Comparison of ENCODE assay signal across 8 cellular contexts in the genomic region with DNA sequence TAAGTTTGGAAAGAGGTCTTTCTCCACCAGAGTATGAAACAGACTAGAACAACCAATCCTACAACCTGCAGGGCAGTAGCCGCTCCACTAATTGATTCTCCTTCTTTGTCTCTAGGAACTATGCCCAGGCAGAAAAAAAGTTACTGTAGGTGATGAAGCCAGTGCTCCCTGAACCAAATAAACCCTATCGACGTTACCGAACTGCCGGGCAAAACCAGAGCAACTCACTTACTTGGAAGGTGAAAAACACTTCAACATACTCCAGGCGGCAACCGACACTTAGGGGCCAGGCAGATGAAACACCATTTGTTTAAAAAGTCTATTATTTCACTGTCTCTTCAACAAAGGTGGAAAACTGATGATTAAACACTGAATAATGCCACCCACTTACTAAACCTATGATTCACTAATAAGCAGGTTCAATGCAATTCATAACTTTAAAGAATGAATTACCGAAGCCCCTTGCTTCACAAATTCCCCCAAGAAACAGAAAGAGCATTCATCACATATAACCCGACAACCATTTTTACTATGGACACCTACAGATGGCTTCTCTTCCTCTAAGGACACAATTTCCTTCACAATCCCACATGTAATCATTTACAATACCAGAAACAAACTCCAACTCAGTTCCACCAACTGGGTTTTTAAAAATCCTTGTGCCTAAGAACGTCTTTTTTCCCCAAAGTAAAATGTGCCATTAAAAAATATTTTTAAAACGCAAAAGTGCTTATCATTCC. TPM values are rescaled to one million over a fixed set of nuclear protein-coding genes. Genes with fewer than 3 reads are reported as not detected.
DNase-seq lines count a peak whose midpoint lies in the region; ATAC-seq and TF ChIP-seq lines count a peak whose summit lies in the region.

No MANE protein-coding gene starts in this region.

- CTCF ChIA-PET in Calu3 (lab: Charles Lee): no interaction called here

- TF ChIP-seq CTCF in Calu3 (IDR thresholded peaks at IDR 0.05; ENCODE audit: unreplicated experiment): no peak

- DNase-seq in Calu3 (no peak), NCI-H1417 (lab: John Stamatoyannopoulos, UW) (peak in 2 of 3 experiments; percentile 50 to 84), immature natural killer cell (no peak), NOMO-1 (lab: John Stamatoyannopoulos, UW; ENCODE audit: unreplicated experiment in 2 of 2) (no peak)
- DNase-seq in stimulated activated CD4-positive, alpha-beta T cell treated with anti-CD3 and anti-CD28 coated beads, Interleukin-2, amount 100 ng/mL, for 24 hours: peak; percentile 30 to 46

- H3K27ac Mint-ChIP-seq in Calu3 (ENCODE audit: unreplicated experiment): peak overlapping the region; percentile 95
- H3K27ac Mint-ChIP-seq in activated naive CD4-positive, alpha-beta T cell treated with anti-CD3 and anti-CD28 coated beads, Interleukin-2, amount 50 U/mL, for 24 hours: peak overlapping the region; percentile 100
- H3K27ac Mint-ChIP-seq in immature natural killer cell: peak overlapping the region; percentile 77 to 92 (median 88)

- no peaks in the 10 kb centered on the region for H3K27me3 Mint-ChIP-seq in Calu3 (ENCODE audit: unreplicated experiment)
- no peaks in the 10 kb centered on the region for H3K27me3 Mint-ChIP-seq in activated naive CD4-positive, alpha-beta T cell treated with anti-CD3 and anti-CD28 coated beads, Interleukin-2, amount 50 U/mL, for 24 hours
- H3K27me3 Mint-ChIP-seq in immature natural killer cell (ENCODE audit: low read depth in 3 of 3): peaks cover 4 to 13% (median 11%) of the 10 kb centered on the region in 3 donors

- H3K4me1 Mint-ChIP-seq in Calu3 (ENCODE audit: low read depth, unreplicated experiment): peaks cover 44% of the 10 kb centered on the region
- peaks cover 57% of the 10 kb centered on the region for H3K4me1 Mint-ChIP-seq in activated naive CD4-positive, alpha-beta T cell treated with anti-CD3 and anti-CD28 coated beads, Interleukin-2, amount 50 U/mL, for 24 hours
- H3K4me1 Mint-ChIP-seq in immature natural killer cell: peaks cover 54 to 72% of the 10 kb centered on the region in 2 donors

- H3K9me3 Mint-ChIP-seq in Calu3 (ENCODE audit: low read depth, unreplicated experiment): no peaks in the 10 kb centered on the region
- no peaks in the 10 kb centered on the region for H3K9me3 Mint-ChIP-seq in activated naive CD4-positive, alpha-beta T cell treated with anti-CD3 and anti-CD28 coated beads, Interleukin-2, amount 50 U/mL, for 24 hours
- H3K9me3 Mint-ChIP-seq in immature natural killer cell: peaks cover 0 to 1% (median 0%) of the 10 kb centered on the region in 6 donors

- intact Hi-C loops in Calu3 (cut with micrococcal nuclease; ENCODE audit: unreplicated experiment): loop anchor here (2.0 to 5.0 kb wide), 4 partner anchors 78 to 420 kb away; no protein-coding TSS in a partner anchor

- H3K36me3 Mint-ChIP-seq in Calu3 (ENCODE audit: insufficient read depth, unreplicated experiment) (peaks cover 65% of the 10 kb centered on the region), immature natural killer cell (no peaks in the 10 kb centered on the region)
- H3K36me3 Mint-ChIP-seq in activated naive CD4-positive, alpha-beta T cell treated with anti-CD3 and anti-CD28 coated beads, Interleukin-2, amount 50 U/mL, for 24 hours: peaks cover 4% of the 10 kb centered on the region

- TSS peak; percentile 23 for BruUV-seq in Calu3 (replicated peaks; lab: Mats Ljungman, UMichigan)

- ATAC-seq in GM18870 (IDR thresholded peaks at IDR 0.05; ENCODE audit: unreplicated experiment) (no peak), HG02678 (IDR thresholded peaks at IDR 0.05; ENCODE audit: unreplicated experiment) (no peak)

- H3K4me3 Mint-ChIP-seq in Calu3 (ENCODE audit: low read depth, unreplicated experiment) (peak overlapping the region; percentile 72), immature natural killer cell (peak overlapping the region; percentile 77 to 90 (median 85))
- peak overlapping the region; percentile 98 for H3K4me3 Mint-ChIP-seq in activated naive CD4-positive, alpha-beta T cell treated with anti-CD3 and anti-CD28 coated beads, Interleukin-2, amount 50 U/mL, for 24 hours

RNA-seq across cellular contexts. Expression of gene NRIP1, which starts 1.5 kb away (rescaled TPM):
- total RNA-seq in Calu3 (2022): 58.7 TPM in 2 replicates
- 10 to 100 TPM; 21.5 to 25.1 (median 24.4) TPM for polyA plus RNA-seq in immature natural killer cell

Comparison
In these comparisons a context has a peak if more than half of its experiments do, and no peak if none do; other contexts are left out.
1. DNase-seq: peak in NCI-H1417 (2 of 3) and stimulated activated CD4-positive, alpha-beta T cell treated with anti-CD3 and anti-CD28 coated beads, Interleukin-2, amount 100 ng/mL, for 24 hours (2 of 2); none in Calu3 (single experiment), immature natural killer cell (0 of 3) and NOMO-1 (0 of 2).
2. Peak in every context shown above with its lines, with median percentiles within 50 percentile points of each other: H3K27ac Mint-ChIP-seq and H3K4me3 Mint-ChIP-seq.